ENCODE assay signal across 1 cellular context in the genomic region with DNA sequence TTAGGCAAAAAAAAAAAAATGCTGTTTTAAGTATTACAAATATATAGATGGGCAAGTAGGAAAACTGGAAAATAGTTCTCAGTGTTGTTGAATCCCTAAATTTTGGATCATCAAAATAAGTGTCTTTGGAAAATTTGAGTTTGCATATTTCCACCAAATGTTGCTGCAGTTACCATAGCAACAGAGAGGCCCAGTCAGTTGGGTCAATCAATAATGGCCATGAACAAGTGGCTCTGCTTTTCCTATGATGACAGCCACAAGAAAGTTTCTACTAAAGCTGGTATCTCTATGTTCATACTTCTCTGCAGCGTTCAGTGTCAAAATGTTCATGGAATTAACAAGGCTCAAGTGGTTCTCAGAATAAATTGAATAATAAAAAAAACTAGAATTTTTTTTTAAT.
TF ChIP-seq lines count a peak whose summit lies in the region.

No MANE protein-coding gene starts in this region.

TF ChIP-seq in GM23338, 12 proteins besides CTCF, POLR2A, EP300 and RAD21 (continued from another document):
- TF ChIP-seq, protein P1, sequence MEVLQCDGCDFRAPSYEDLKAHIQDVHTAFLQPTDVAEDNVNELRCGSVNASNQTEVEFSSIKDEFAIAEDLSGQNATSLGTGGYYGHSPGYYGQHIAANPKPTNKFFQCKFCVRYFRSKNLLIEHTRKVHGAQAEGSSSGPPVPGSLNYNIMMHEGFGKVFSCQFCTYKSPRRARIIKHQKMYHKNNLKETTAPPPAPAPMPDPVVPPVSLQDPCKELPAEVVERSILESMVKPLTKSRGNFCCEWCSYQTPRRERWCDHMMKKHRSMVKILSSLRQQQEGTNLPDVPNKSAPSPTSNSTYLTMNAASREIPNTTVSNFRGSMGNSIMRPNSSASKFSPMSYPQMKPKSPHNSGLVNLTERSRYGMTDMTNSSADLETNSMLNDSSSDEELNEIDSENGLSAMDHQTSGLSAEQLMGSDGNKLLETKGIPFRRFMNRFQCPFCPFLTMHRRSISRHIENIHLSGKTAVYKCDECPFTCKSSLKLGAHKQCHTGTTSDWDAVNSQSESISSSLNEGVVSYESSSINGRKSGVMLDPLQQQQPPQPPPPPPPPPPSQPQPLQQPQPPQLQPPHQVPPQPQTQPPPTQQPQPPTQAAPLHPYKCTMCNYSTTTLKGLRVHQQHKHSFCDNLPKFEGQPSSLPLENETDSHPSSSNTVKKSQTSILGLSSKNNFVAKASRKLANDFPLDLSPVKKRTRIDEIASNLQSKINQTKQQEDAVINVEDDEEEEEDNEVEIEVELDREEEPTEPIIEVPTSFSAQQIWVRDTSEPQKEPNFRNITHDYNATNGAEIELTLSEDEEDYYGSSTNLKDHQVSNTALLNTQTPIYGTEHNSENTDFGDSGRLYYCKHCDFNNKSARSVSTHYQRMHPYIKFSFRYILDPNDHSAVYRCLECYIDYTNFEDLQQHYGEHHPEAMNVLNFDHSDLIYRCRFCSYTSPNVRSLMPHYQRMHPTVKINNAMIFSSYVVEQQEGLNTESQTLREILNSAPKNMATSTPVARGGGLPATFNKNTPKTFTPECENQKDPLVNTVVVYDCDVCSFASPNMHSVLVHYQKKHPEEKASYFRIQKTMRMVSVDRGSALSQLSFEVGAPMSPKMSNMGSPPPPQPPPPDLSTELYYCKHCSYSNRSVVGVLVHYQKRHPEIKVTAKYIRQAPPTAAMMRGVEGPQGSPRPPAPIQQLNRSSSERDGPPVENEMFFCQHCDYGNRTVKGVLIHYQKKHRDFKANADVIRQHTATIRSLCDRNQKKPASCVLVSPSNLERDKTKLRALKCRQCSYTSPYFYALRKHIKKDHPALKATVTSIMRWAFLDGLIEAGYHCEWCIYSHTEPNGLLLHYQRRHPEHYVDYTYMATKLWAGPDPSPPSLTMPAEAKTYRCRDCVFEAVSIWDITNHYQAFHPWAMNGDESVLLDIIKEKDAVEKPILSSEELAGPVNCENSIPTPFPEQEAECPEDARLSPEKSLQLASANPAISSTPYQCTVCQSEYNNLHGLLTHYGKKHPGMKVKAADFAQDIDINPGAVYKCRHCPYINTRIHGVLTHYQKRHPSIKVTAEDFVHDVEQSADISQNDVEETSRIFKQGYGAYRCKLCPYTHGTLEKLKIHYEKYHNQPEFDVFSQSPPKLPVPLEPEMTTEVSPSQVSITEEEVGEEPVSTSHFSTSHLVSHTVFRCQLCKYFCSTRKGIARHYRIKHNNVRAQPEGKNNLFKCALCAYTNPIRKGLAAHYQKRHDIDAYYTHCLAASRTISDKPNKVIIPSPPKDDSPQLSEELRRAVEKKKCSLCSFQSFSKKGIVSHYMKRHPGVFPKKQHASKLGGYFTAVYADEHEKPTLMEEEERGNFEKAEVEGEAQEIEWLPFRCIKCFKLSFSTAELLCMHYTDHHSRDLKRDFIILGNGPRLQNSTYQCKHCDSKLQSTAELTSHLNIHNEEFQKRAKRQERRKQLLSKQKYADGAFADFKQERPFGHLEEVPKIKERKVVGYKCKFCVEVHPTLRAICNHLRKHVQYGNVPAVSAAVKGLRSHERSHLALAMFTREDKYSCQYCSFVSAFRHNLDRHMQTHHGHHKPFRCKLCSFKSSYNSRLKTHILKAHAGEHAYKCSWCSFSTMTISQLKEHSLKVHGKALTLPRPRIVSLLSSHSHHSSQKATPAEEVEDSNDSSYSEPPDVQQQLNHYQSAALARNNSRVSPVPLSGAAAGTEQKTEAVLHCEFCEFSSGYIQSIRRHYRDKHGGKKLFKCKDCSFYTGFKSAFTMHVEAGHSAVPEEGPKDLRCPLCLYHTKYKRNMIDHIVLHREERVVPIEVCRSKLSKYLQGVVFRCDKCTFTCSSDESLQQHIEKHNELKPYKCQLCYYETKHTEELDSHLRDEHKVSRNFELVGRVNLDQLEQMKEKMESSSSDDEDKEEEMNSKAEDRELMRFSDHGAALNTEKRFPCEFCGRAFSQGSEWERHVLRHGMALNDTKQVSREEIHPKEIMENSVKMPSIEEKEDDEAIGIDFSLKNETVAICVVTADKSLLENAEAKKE (CRISPR knock-in tag; IDR thresholded peaks at IDR 0.05) = no peak
- TF ChIP-seq NANOG (IDR thresholded peaks at IDR 0.05; ENCODE audit: borderline replicate concordance) = no peak
- no peak for TF ChIP-seq ZNF331 (CRISPR knock-in tag; IDR thresholded peaks at IDR 0.05; ENCODE audit: low read depth)
- TF ChIP-seq, protein P2, sequence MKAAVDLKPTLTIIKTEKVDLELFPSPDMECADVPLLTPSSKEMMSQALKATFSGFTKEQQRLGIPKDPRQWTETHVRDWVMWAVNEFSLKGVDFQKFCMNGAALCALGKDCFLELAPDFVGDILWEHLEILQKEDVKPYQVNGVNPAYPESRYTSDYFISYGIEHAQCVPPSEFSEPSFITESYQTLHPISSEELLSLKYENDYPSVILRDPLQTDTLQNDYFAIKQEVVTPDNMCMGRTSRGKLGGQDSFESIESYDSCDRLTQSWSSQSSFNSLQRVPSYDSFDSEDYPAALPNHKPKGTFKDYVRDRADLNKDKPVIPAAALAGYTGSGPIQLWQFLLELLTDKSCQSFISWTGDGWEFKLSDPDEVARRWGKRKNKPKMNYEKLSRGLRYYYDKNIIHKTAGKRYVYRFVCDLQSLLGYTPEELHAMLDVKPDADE (IDR thresholded peaks at IDR 0.05) = no peak
- TF ChIP-seq EZH2 (IDR thresholded peaks at IDR 0.05; ENCODE audit: low read depth, unreplicated experiment) = no peak
- no peak for TF ChIP-seq ZNF114 (CRISPR knock-in tag; IDR thresholded peaks at IDR 0.05)
- no peak for TF ChIP-seq JUNB (IDR thresholded peaks at IDR 0.05; ENCODE audit: unreplicated experiment)
- no peak for TF ChIP-seq CREB1 (CRISPR knock-in tag; IDR thresholded peaks at IDR 0.05; ENCODE audit: low read depth)
